Comparison of ENCODE assay signal across 8 cellular contexts in genomic region chr2:28958689-28959088, GRCh38. TPM values are rescaled to one million over a fixed set of nuclear protein-coding genes. Genes with fewer than 3 reads are reported as not detected.
DNase-seq lines count a peak whose midpoint lies in the region; ATAC-seq and TF ChIP-seq lines count a peak whose summit lies in the region.

No MANE protein-coding gene starts in this region.

- POLR2A ChIA-PET in activated CD8-positive, alpha-beta T cell treated with anti-CD3 and anti-CD28 coated beads for 36 hours (lab: Charles Lee), result interaction anchor here (1.3 kb wide), 1 partner anchor 10 kb away, joined by 3 read pairs; no protein-coding TSS in a partner anchor

- H3K27ac Mint-ChIP-seq in activated CD8-positive, alpha-beta T cell treated with anti-CD3 and anti-CD28 coated beads for 36 hours, result no peak overlapping the region
- peak overlapping the region in 1 of 2 donors; percentile 25 for H3K27ac Mint-ChIP-seq in natural killer cell

- H3K4me1 ChIP-seq in fibroblast of lung (ENCODE audit: control insufficient read depth, extremely low read depth, insufficient read depth, low read length), result no peaks in the 10 kb centered on the region

- no peaks in the 10 kb centered on the region for H3K27me3 ChIP-seq in fibroblast of lung (ENCODE audit: control insufficient read depth, insufficient read depth, low read length)

- H3K36me3 Mint-ChIP-seq in activated CD8-positive, alpha-beta T cell treated with anti-CD3 and anti-CD28 coated beads for 36 hours (ENCODE audit: low read depth), result no peaks in the 10 kb centered on the region
- H3K36me3 Mint-ChIP-seq in natural killer cell, result no peaks in the 10 kb centered on the region

- H3K9me3 ChIP-seq in fibroblast of lung (ENCODE audit: control insufficient read depth, insufficient read depth, low read depth, low read length), result no peaks in the 10 kb centered on the region

- no peak overlapping the region for H3K4me3 Mint-ChIP-seq in activated CD8-positive, alpha-beta T cell treated with anti-CD3 and anti-CD28 coated beads for 36 hours
- H3K4me3 Mint-ChIP-seq in natural killer cell, result no peak overlapping the region

- CTCF ChIA-PET in activated CD8-positive, alpha-beta T cell treated with anti-CD3 and anti-CD28 coated beads for 36 hours (lab: Charles Lee), result interaction anchor here (0.7 to 2.3 kb wide), 29 partner anchors 9 to 250 kb away, joined by 3 to 14 read pairs (median 4); no protein-coding TSS in a partner anchor

- H3K36me3 ChIP-seq in fibroblast of lung (ENCODE audit: control insufficient read depth, insufficient read depth, low read length), result no peaks in the 10 kb centered on the region

- H3K79me2 ChIP-seq in fibroblast of lung (ENCODE audit: control insufficient read depth, insufficient read depth, low read length), result no peaks in the 10 kb centered on the region

- intact Hi-C loops in activated CD8-positive, alpha-beta T cell treated with anti-CD3 and anti-CD28 coated beads for 36 hours (cut with micrococcal nuclease), result loop anchor here (1.0 to 5.0 kb wide), 2 partner anchors 54 to 239 kb away; no protein-coding TSS in a partner anchor
- intact Hi-C loops in natural killer cell (cut with micrococcal nuclease), result loop anchor here (1.0 to 5.0 kb wide), 4 partner anchors 53 to 238 kb away; partner anchors contain the start of gene CLIP4

- TF ChIP-seq CTCF in activated CD8-positive, alpha-beta T cell treated with anti-CD3 and anti-CD28 coated beads for 36 hours (IDR thresholded peaks at IDR 0.05), result peak; percentile 88
- TF ChIP-seq CTCF in fibroblast of lung (conservative IDR thresholded peaks at IDR 0.05 in 1 of 2, IDR thresholded peaks at IDR 0.05 in 1 of 2; ENCODE audit: low read depth in 1 of 2, low read length in 2 of 2) (peak; percentile 50 to 59), natural killer cell (IDR thresholded peaks at IDR 0.05) (peak; percentile 82)

- no peaks in the 10 kb centered on the region for H3K27me3 Mint-ChIP-seq in activated CD8-positive, alpha-beta T cell treated with anti-CD3 and anti-CD28 coated beads for 36 hours
- peaks cover 0 to 3% of the 10 kb centered on the region in 2 donors for H3K27me3 Mint-ChIP-seq in natural killer cell (ENCODE audit: low read depth in 2 of 2)

- no peaks in the 10 kb centered on the region for H3K9me3 Mint-ChIP-seq in activated CD8-positive, alpha-beta T cell treated with anti-CD3 and anti-CD28 coated beads for 36 hours
- no peaks in the 10 kb centered on the region for H3K9me3 Mint-ChIP-seq in natural killer cell

- no peaks in the 10 kb centered on the region for H4K20me1 ChIP-seq in fibroblast of lung (ENCODE audit: control insufficient read depth, extremely low read depth, insufficient read depth, low read length)

- peaks cover 2% of the 10 kb centered on the region for H3K4me1 Mint-ChIP-seq in activated CD8-positive, alpha-beta T cell treated with anti-CD3 and anti-CD28 coated beads for 36 hours (ENCODE audit: low read depth)
- peaks cover 6 to 12% of the 10 kb centered on the region in 2 donors for H3K4me1 Mint-ChIP-seq in natural killer cell

- no peak overlapping the region for H3K27ac ChIP-seq in fibroblast of lung (ENCODE audit: insufficient read depth, low read length)

- peak; percentile 56 for ATAC-seq in HG03175 (IDR thresholded peaks at IDR 0.05; ENCODE audit: unreplicated experiment)
- ATAC-seq in activated CD8-positive, alpha-beta T cell treated with anti-CD3 and anti-CD28 coated beads for 36 hours, result peak; percentile 66
- peak; percentile 63 to 94 (median 74) for ATAC-seq in natural killer cell
- ATAC-seq in HG03432 (IDR thresholded peaks at IDR 0.05; ENCODE audit: unreplicated experiment), result no peak
- no peak for ATAC-seq in GM19351 (IDR thresholded peaks at IDR 0.05; ENCODE audit: unreplicated experiment)

- H3K4me2 ChIP-seq in fibroblast of lung (ENCODE audit: extremely low read depth, insufficient read depth, low read length), result no peak overlapping the region

- H3K4me3 ChIP-seq in fibroblast of lung (replicated peaks in 1 of 4; ENCODE audit: control extremely low read depth in 1 of 4, insufficient read depth in 1 of 4, low read depth in 3 of 4, low read length in 4 of 4), result no peak overlapping the region

- no peak overlapping the region for H3K9ac ChIP-seq in fibroblast of lung (ENCODE audit: insufficient read depth, low read length)

- no peak overlapping the region for H2AFZ ChIP-seq in fibroblast of lung (ENCODE audit: low read length)

- DNase-seq in D341Med (ENCODE audit: low spot score) (peak; percentile 82), NCI-H524 treated with DMSO at 0.1 percent for 48 hours (lab: John Stamatoyannopoulos, UW) (peak; percentile 64), fibroblast of lung (ENCODE audit: low read depth in 2 of 2) (peak; percentile 69 to 78), natural killer cell (peak; percentile 25)
- DNase-seq in activated CD8-positive, alpha-beta T cell treated with anti-CD3 and anti-CD28 coated beads for 36 hours, result peak; percentile 40

RNA-seq across cellular contexts. Expression of gene TOGARAM2, which starts 22.4 kb away (rescaled TPM):
- 1 to 10 TPM; 2.3 to 2.7 TPM for total RNA-seq in activated CD8-positive, alpha-beta T cell treated with anti-CD3 and anti-CD28 coated beads for 36 hours
- total RNA-seq in fibroblast of lung, result 0.26 and 0.33 TPM in 2 replicates
- 0.09 and 0.15 TPM in 2 replicates for polyA plus RNA-seq in fibroblast of lung
- polyA plus RNA-seq in fibroblast of lung (2012), result 0.02 and 0.15 TPM in 2 replicates
- polyA minus RNA-seq in fibroblast of lung (ENCODE audit: low replicate concordance), result not detected in 2 replicates
- 10 to 100 TPM; 25.9 to 53.2 (median 30.8) TPM for total RNA-seq in natural killer cell

Comparison
In these comparisons a context has a peak if more than half of its experiments do, and no peak if none do; other contexts are left out.
1. DNase-seq: peak in every context shown above with its lines; median percentile 82 in D341Med; 74 in fibroblast of lung; 64 in NCI-H524 treated with DMSO at 0.1 percent for 48 hours; 40 in activated CD8-positive, alpha-beta T cell treated with anti-CD3 and anti-CD28 coated beads for 36 hours; 25 in natural killer cell.
2. ATAC-seq: peak in HG03175 (single experiment), activated CD8-positive, alpha-beta T cell treated with anti-CD3 and anti-CD28 coated beads for 36 hours (single experiment) and natural killer cell (3 of 3); none in HG03432 (single experiment) and GM19351 (single experiment).
3. RNA of gene TOGARAM2, which starts 22.4 kb away (total RNA-seq): 25.9 to 53.2 TPM in natural killer cell; 2.3 to 2.7 TPM in activated CD8-positive, alpha-beta T cell treated with anti-CD3 and anti-CD28 coated beads for 36 hours and 0.26 to 0.33 TPM in fibroblast of lung; every median in the first group is over 4 times any median in the second.
4. Peak in every context shown above with its lines, with median percentiles within 50 percentile points of each other: CTCF ChIP-seq.